9 cellular contexts compared by ENCODE assay signal in genomic region chr18:57581301-57581934, GRCh38. TPM values are rescaled to one million over a fixed set of nuclear protein-coding genes. Genes with fewer than 3 reads are reported as not detected.
DNase-seq lines count a peak whose midpoint lies in the region; ATAC-seq lines count a peak whose summit lies in the region.
"Had no signal": no experiment of that assay in that cellular context is flagged by ENCODE, and none has a peak within 500 bp of the region (broad histone marks: within the 10 kb centered on the region; RNA-seq: fewer than 3 reads in every experiment).

No MANE protein-coding gene starts in this region.

- H3K27me3 ChIP-seq in GM23248 (replicated peaks; ENCODE audit: insufficient read depth): no peaks in the 10 kb centered on the region

- no peaks in the 10 kb centered on the region for H4K20me1 ChIP-seq in GM23248 (ENCODE audit: insufficient read depth)

- no peak overlapping the region for H3K4me2 ChIP-seq in GM23248 (ENCODE audit: unreplicated experiment)

- 70 to 81% methylated on average over 5 of the region's 5 CpGs for WGBS in GM23248 (ENCODE audit: low coverage in 1 of 2, low lambda C conversion rate in 2 of 2, missing lambda C conversion rate in 2 of 2), 2 experiments

- peaks cover 8% of the 10 kb centered on the region for H3K4me1 ChIP-seq in GM23248 (ENCODE audit: insufficient read depth)

- H3K9me3 Mint-ChIP-seq in immature natural killer cell: no peaks in the 10 kb centered on the region
- H3K9me3 Mint-ChIP-seq: stimulated activated naive CD8-positive, alpha-beta T cell treated with anti-CD3 and anti-CD28 coated beads, Interleukin-15, Interleukin-2, amounts not matched to agents 100 ng/mL and 50 ng/mL, for 24 hours had no signal

- no peaks in the 10 kb centered on the region for H3K27me3 Mint-ChIP-seq in immature natural killer cell (ENCODE audit: low read depth in 3 of 3)
- H3K27me3 Mint-ChIP-seq: stimulated activated naive CD8-positive, alpha-beta T cell treated with anti-CD3 and anti-CD28 coated beads, Interleukin-15, Interleukin-2, amounts not matched to agents 100 ng/mL and 50 ng/mL, for 24 hours had no signal

- H3K9me2 ChIP-seq in GM23248 (ENCODE audit: insufficient read depth): no peaks in the 10 kb centered on the region

- ATAC-seq in GM18502 (IDR thresholded peaks at IDR 0.05; ENCODE audit: poor library complexity, unreplicated experiment) (peak; percentile 90), GM21576 (IDR thresholded peaks at IDR 0.05; ENCODE audit: unreplicated experiment) (peak; percentile 93), esophagus mucosa (no peak)

- H3K4me1 Mint-ChIP-seq in immature natural killer cell: peaks cover 36 to 48% of the 10 kb centered on the region in 2 donors

- H3K36me3 Mint-ChIP-seq in immature natural killer cell: peaks cover 9 to 31% (median 15%) of the 10 kb centered on the region in 3 donors

- no peaks in the 10 kb centered on the region for H3K9me3 ChIP-seq in GM23248 (ENCODE audit: low read depth)

- peaks cover 16% of the 10 kb centered on the region; the same call in 1 of the 2 replicates for H3K36me3 ChIP-seq in GM23248 (ENCODE audit: low read depth)

- DNase-seq in Jurkat, Clone E6-1 (ENCODE audit: low read depth, low spot score): peak; percentile 50
- DNase-seq in immature natural killer cell: peak; percentile 69 to 74 (median 70)
- DNase-seq in GM23248: no peak
- no peak for DNase-seq in activated CD8-positive, alpha-beta memory T cell treated with anti-CD3 and anti-CD28 coated beads, Interleukin-2, amount 50 U/mL, for 4 hours
- DNase-seq in DMS114 treated with DMSO at 0.1 percent for 48 hours (lab: John Stamatoyannopoulos, UW; ENCODE audit: unreplicated experiment): no peak

- no peaks in the 10 kb centered on the region for H3F3A ChIP-seq in GM23248 (ENCODE audit: insufficient read depth)

- in situ Hi-C loops in GM23248 (cut with MboI): no loop called here

- peak overlapping the region; percentile 83 to 87 (median 85) for H3K27ac Mint-ChIP-seq in immature natural killer cell
- H3K27ac Mint-ChIP-seq: stimulated activated naive CD8-positive, alpha-beta T cell treated with anti-CD3 and anti-CD28 coated beads, Interleukin-15, Interleukin-2, amounts not matched to agents 100 ng/mL and 50 ng/mL, for 24 hours had no signal

- peak overlapping the region; percentile 17 to 68 (median 63) for H3K4me3 Mint-ChIP-seq in immature natural killer cell
- H3K4me3 Mint-ChIP-seq: stimulated activated naive CD8-positive, alpha-beta T cell treated with anti-CD3 and anti-CD28 coated beads, Interleukin-15, Interleukin-2, amounts not matched to agents 100 ng/mL and 50 ng/mL, for 24 hours had no signal

- no peak overlapping the region for H3K9ac ChIP-seq in GM23248

- H3K27ac ChIP-seq in GM23248: no peak overlapping the region

- H3K4me3 ChIP-seq in Jurkat, Clone E6-1 (ENCODE audit: low read length): no peak overlapping the region
- no peak overlapping the region for H3K4me3 ChIP-seq in GM23248

- H2AFZ ChIP-seq in GM23248: no peak overlapping the region

- no peaks in the 10 kb centered on the region; the same call in 1 of the 2 replicates for H3K79me2 ChIP-seq in GM23248 (ENCODE audit: insufficient read depth)

RNA-seq across cellular contexts. Expression of gene FECH, which starts 5.1 kb away (rescaled TPM):
- polyA plus RNA-seq in Jurkat, Clone E6-1 (2012; ENCODE audit: insufficient read depth, insufficient read length): 59.7 TPM
- polyA plus RNA-seq in immature natural killer cell: 10 to 100 TPM; 37.1 to 59.9 (median 41.6) TPM
- total RNA-seq in GM23248 (2014; rRNA removed; shearing (Covaris generic)): 25.4 and 56.8 TPM in 2 replicates
- 32.5 and 33.4 TPM in 2 replicates for polyA plus RNA-seq in GM23248 (2016; fragmentation: Nextera tagmentation; extraction: Ambion mirVana)
- total RNA-seq in esophagus mucosa: 21.9 TPM

RNA-seq across cellular contexts. Expression of gene NARS1, which starts 40.2 kb away (rescaled TPM):
- polyA plus RNA-seq in Jurkat, Clone E6-1 (2012; ENCODE audit: insufficient read depth, insufficient read length): 169 TPM
- polyA plus RNA-seq in immature natural killer cell (10 to 100 TPM; 31.1 to 63.7 (median 59.5) TPM), GM23248 (2016; fragmentation: Nextera tagmentation; extraction: Ambion mirVana) (197 and 201 TPM in 2 replicates)
- 219 and 260 TPM in 2 replicates for total RNA-seq in GM23248 (2014; rRNA removed; shearing (Covaris generic))
- 73.6 TPM for total RNA-seq in esophagus mucosa

Comparison
In these comparisons a context has a peak if more than half of its experiments do, and no peak if none do; other contexts are left out.
1. DNase-seq: peak in Jurkat, Clone E6-1 (single experiment) and immature natural killer cell (3 of 3); none in GM23248 (single experiment), activated CD8-positive, alpha-beta memory T cell treated with anti-CD3 and anti-CD28 coated beads, Interleukin-2, amount 50 U/mL, for 4 hours (single experiment) and DMS114 treated with DMSO at 0.1 percent for 48 hours (single experiment).